In the genomic region with DNA sequence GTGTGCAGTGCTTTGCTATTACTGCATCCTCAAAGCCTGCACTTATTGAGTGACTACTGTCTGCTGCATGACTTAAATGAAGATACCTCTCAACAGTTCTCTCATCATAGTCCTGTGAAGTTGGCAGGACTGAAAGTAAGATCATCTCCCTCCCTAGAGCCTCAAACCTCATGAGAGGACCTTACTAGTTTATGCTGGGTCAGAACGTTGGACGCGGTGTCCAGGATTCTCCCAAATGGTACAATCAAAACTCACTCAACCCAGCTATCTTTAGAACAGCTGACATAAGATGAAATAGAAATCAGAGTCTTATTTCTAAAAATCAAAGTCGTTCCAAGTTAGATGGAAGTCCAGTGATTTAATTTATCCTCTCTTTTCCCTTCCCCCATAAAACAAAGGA, we compare ENCODE assay signal across 29 cellular contexts.
"Had no signal": no experiment of that assay in that cellular context is flagged by ENCODE, and none has a peak within 500 bp of the region (broad histone marks: within the 10 kb centered on the region; RNA-seq: fewer than 3 reads in every experiment).

No MANE protein-coding gene starts in this region.

- H3K9me3 Mint-ChIP-seq: activated CD8-positive, alpha-beta T cell treated with anti-CD3 and anti-CD28 coated beads for 36 hours; activated naive CD4-positive, alpha-beta T cell treated with anti-CD3 and anti-CD28 coated beads, Interleukin-2, amount 50 U/mL, for 24 hours; activated naive CD8-positive, alpha-beta T cell treated with anti-CD3 and anti-CD28 coated beads, Interleukin-2, amount 50 U/mL, for 24 hours; activated T-helper 2 cell treated with anti-CD3 and anti-CD28 coated beads, Interferon-gamma antibody, Interleukin-2, Interleukin-4, amounts not matched to agents 10 μg/mL and 5 μg/mL and 100 μg/mL, durations not matched to agents 14 hours and 24 hours and 36 hours; central memory CD8-positive, alpha-beta T cell; naive thymus-derived CD8-positive, alpha-beta T cell; stimulated activated memory B cell treated with anti-CD40 and anti-IgM and Interleukin-4, amounts not matched to agents 10 μg/mL and 1 μg/mL and 100 μg/mL, for 72 hours; stimulated activated naive CD8-positive, alpha-beta T cell treated with anti-CD3 and anti-CD28 coated beads, Interleukin-15, amount 100 ng/mL, for 72 hours had no signal

- H3K27me3 Mint-ChIP-seq: activated CD8-positive, alpha-beta T cell treated with anti-CD3 and anti-CD28 coated beads for 36 hours; central memory CD8-positive, alpha-beta T cell; stimulated activated memory B cell treated with anti-CD40 and anti-IgM and Interleukin-4, amounts not matched to agents 10 μg/mL and 1 μg/mL and 100 μg/mL, for 72 hours had no signal

- H3K4me3 ChIP-seq: gastrocnemius medialis, lung, SJSA1, smooth muscle cell, transverse colon had no signal

- DNase-seq: activated CD4-positive, alpha-beta T cell treated with anti-CD3 and anti-CD28 coated beads for 1 hour; activated CD4-positive, alpha-beta T cell treated with anti-CD3 and anti-CD28 coated beads, Interleukin-2, amount 50 U/mL, for 1 hour; activated CD8-positive, alpha-beta T cell treated with anti-CD3 and anti-CD28 coated beads for 36 hours; activated naive CD8-positive, alpha-beta T cell treated with anti-CD3 and anti-CD28 coated beads, Interleukin-2, amount 50 U/mL, for 24 hours; activated T-cell treated with anti-CD3 and anti-CD28 coated beads, Interleukin-2, amount 50 U/mL, for 48 hours; amygdala; dermis blood vessel endothelial cell; effector CD4-positive, alpha-beta T cell; gastrocnemius medialis; head of caudate nucleus; hypothalamus; kidney glomerular epithelial cell; naive thymus-derived CD8-positive, alpha-beta T cell; posterior cingulate gyrus; stimulated activated CD4-positive, alpha-beta T cell treated with anti-CD3 and anti-CD28 coated beads, Interleukin-1b, Interleukin-23, amount 100 ng/mL, for 48 hours; stimulated activated CD4-positive, alpha-beta T cell treated with anti-CD3 and anti-CD28 coated beads, Interleukin-4, amount 100 ng/mL, for 4 hours; stimulated activated CD8-positive, alpha-beta memory T cell treated with anti-CD3 and anti-CD28 coated beads, Interleukin-4, amount 100 ng/mL, for 48 hours; stimulated activated naive CD8-positive, alpha-beta T cell treated with anti-CD3 and anti-CD28 coated beads, Interleukin-15, amount 100 ng/mL, for 72 hours; T-helper 2 cell; transverse colon had no signal

- H3K4me2 ChIP-seq: smooth muscle cell had no signal

- H3K4me1 Mint-ChIP-seq: activated naive CD4-positive, alpha-beta T cell treated with anti-CD3 and anti-CD28 coated beads, Interleukin-2, amount 50 U/mL, for 24 hours; activated naive CD8-positive, alpha-beta T cell treated with anti-CD3 and anti-CD28 coated beads, Interleukin-2, amount 50 U/mL, for 24 hours; central memory CD8-positive, alpha-beta T cell; stimulated activated memory B cell treated with anti-CD40 and anti-IgM and Interleukin-4, amounts not matched to agents 10 μg/mL and 1 μg/mL and 100 μg/mL, for 72 hours; stimulated activated naive CD8-positive, alpha-beta T cell treated with anti-CD3 and anti-CD28 coated beads, Interleukin-15, amount 100 ng/mL, for 72 hours had no signal

- H3K27me3 ChIP-seq: gastrocnemius medialis, SJSA1, transverse colon had no signal

- H3K4me3 Mint-ChIP-seq: activated CD8-positive, alpha-beta T cell treated with anti-CD3 and anti-CD28 coated beads for 36 hours; activated naive CD4-positive, alpha-beta T cell treated with anti-CD3 and anti-CD28 coated beads, Interleukin-2, amount 50 U/mL, for 24 hours; activated naive CD8-positive, alpha-beta T cell treated with anti-CD3 and anti-CD28 coated beads, Interleukin-2, amount 50 U/mL, for 24 hours; central memory CD8-positive, alpha-beta T cell; naive thymus-derived CD8-positive, alpha-beta T cell; stimulated activated memory B cell treated with anti-CD40 and anti-IgM and Interleukin-4, amounts not matched to agents 10 μg/mL and 1 μg/mL and 100 μg/mL, for 72 hours; stimulated activated naive CD8-positive, alpha-beta T cell treated with anti-CD3 and anti-CD28 coated beads, Interleukin-15, amount 100 ng/mL, for 72 hours; WTC11 had no signal

- H3K36me3 ChIP-seq: SJSA1, transverse colon had no signal

- H3K9me3 ChIP-seq: gastrocnemius medialis, SJSA1, transverse colon had no signal

- H3K4me1 ChIP-seq: SJSA1 had no signal

- H3K36me3 Mint-ChIP-seq: activated naive CD4-positive, alpha-beta T cell treated with anti-CD3 and anti-CD28 coated beads, Interleukin-2, amount 50 U/mL, for 24 hours; naive thymus-derived CD8-positive, alpha-beta T cell; stimulated activated memory B cell treated with anti-CD40 and anti-IgM and Interleukin-4, amounts not matched to agents 10 μg/mL and 1 μg/mL and 100 μg/mL, for 72 hours had no signal

- H3K27ac Mint-ChIP-seq: activated CD8-positive, alpha-beta T cell treated with anti-CD3 and anti-CD28 coated beads for 36 hours; activated naive CD4-positive, alpha-beta T cell treated with anti-CD3 and anti-CD28 coated beads, Interleukin-2, amount 50 U/mL, for 24 hours; activated naive CD8-positive, alpha-beta T cell treated with anti-CD3 and anti-CD28 coated beads, Interleukin-2, amount 50 U/mL, for 24 hours; activated T-helper 2 cell treated with anti-CD3 and anti-CD28 coated beads, Interferon-gamma antibody, Interleukin-2, Interleukin-4, amounts not matched to agents 10 μg/mL and 5 μg/mL and 100 μg/mL, durations not matched to agents 14 hours and 24 hours and 36 hours; naive thymus-derived CD8-positive, alpha-beta T cell; stimulated activated memory B cell treated with anti-CD40 and anti-IgM and Interleukin-4, amounts not matched to agents 10 μg/mL and 1 μg/mL and 100 μg/mL, for 72 hours; stimulated activated naive CD8-positive, alpha-beta T cell treated with anti-CD3 and anti-CD28 coated beads, Interleukin-15, amount 100 ng/mL, for 72 hours had no signal

- H3K27ac ChIP-seq: epithelial cell of prostate, SJSA1 had no signal
